Comparison of ENCODE assay signal across 13 cellular contexts in genomic region chr22:47129902-47130301, GRCh38.
A peak's percentile ranks its signal among the peaks of the same experiment; 100 is the strongest.
DNase-seq lines count a peak whose midpoint lies in the region; ATAC-seq and TF ChIP-seq lines count a peak whose summit lies in the region.
"Had no signal": no experiment of that assay in that cellular context is flagged by ENCODE, and none has a peak within 500 bp of the region (broad histone marks: within the 10 kb centered on the region; RNA-seq: fewer than 3 reads in every experiment).

No MANE protein-coding gene starts in this region.

- H3K27ac Mint-ChIP-seq in central memory CD8-positive, alpha-beta T cell (ENCODE audit: low read depth): peak overlapping the region; percentile 46

- DNase-seq in activated CD4-positive, CD25-positive, alpha-beta regulatory T cell (lab: John Stamatoyannopoulos, UW): no peak
- DNase-seq in NOMO-1 (lab: John Stamatoyannopoulos, UW; ENCODE audit: unreplicated experiment in 2 of 2) (peak; percentile 60 to 71), spleen (peak; percentile 63)
- DNase-seq in central memory CD8-positive, alpha-beta T cell (ENCODE audit: low spot score in 2 of 2): no peak
- DNase-seq: naive B cell, NCI-H226, uterus had no signal

- 71 to 83% (median 78%) methylated on average over 11 of the region's 11 CpGs for WGBS in spleen, 5 donors

- peaks cover 6% of the 10 kb centered on the region for H3K36me3 Mint-ChIP-seq in central memory CD8-positive, alpha-beta T cell (ENCODE audit: insufficient read depth)
- H3K36me3 Mint-ChIP-seq: naive B cell had no signal

- peak; percentile 38 to 45 for ATAC-seq in activated CD4-positive, CD25-positive, alpha-beta regulatory T cell treated with anti-CD3 and anti-CD28 coated beads, Interleukin-2, amount 50 U/mL, for 24 hours
- ATAC-seq in central memory CD8-positive, alpha-beta T cell (replicated peaks; ENCODE audit: extremely low read depth, poor library complexity, severe bottlenecking): no peak
- ATAC-seq in HG02938 (IDR thresholded peaks at IDR 0.05; ENCODE audit: unreplicated experiment): no peak
- no peak for ATAC-seq in HG03439 (IDR thresholded peaks at IDR 0.05; ENCODE audit: unreplicated experiment)
- no peak for ATAC-seq in HG02885 (IDR thresholded peaks at IDR 0.05; ENCODE audit: poor library complexity, unreplicated experiment)

- no peak overlapping the region for H3K4me3 ChIP-seq in spleen
- H3K4me3 ChIP-seq: cardiac muscle cell, heart left ventricle, uterus had no signal

- no peak overlapping the region for H3K4me3 Mint-ChIP-seq in central memory CD8-positive, alpha-beta T cell
- H3K4me3 Mint-ChIP-seq: naive B cell had no signal

- H3K27me3 Mint-ChIP-seq in central memory CD8-positive, alpha-beta T cell: no peaks in the 10 kb centered on the region
- H3K27me3 Mint-ChIP-seq: naive B cell had no signal

- H3K4me1 Mint-ChIP-seq in central memory CD8-positive, alpha-beta T cell: peaks cover 7% of the 10 kb centered on the region

- H3K36me3 ChIP-seq in spleen: peaks cover 0 to 49% (median 0%) of the 10 kb centered on the region in 6 donors
- H3K36me3 ChIP-seq: cardiac muscle cell, heart left ventricle, uterus had no signal

- no peaks in the 10 kb centered on the region for H3K9me3 Mint-ChIP-seq in central memory CD8-positive, alpha-beta T cell
- H3K9me3 Mint-ChIP-seq: naive B cell had no signal

- H3K4me1 ChIP-seq in spleen: no peaks in the 10 kb centered on the region
- H3K4me1 ChIP-seq: heart left ventricle, uterus had no signal

- no peak for TF ChIP-seq POLR2A in spleen (IDR thresholded peaks at IDR 0.05)

- H3K9me3 ChIP-seq in spleen: no peaks in the 10 kb centered on the region
- H3K9me3 ChIP-seq: heart left ventricle, uterus had no signal

- no peak for TF ChIP-seq CTCF in spleen (IDR thresholded peaks at IDR 0.05 in 8 of 11, conservative IDR thresholded peaks at IDR 0.05 in 3 of 11)

- no peak overlapping the region for H3K27ac ChIP-seq in spleen
- H3K27ac ChIP-seq: cardiac muscle cell, heart left ventricle, uterus had no signal

- H3K27me3 ChIP-seq in spleen (replicated peaks in 1 of 7): no peaks in the 10 kb centered on the region
- H3K27me3 ChIP-seq: cardiac muscle cell, heart left ventricle, uterus had no signal

- intact Hi-C loops in spleen (cut with DNase I; ENCODE audit: low total_unique reads): no loop called here

Comparison
In these comparisons a context has a peak if more than half of its experiments do, and no peak if none do; other contexts are left out.
1. ATAC-seq: peak in activated CD4-positive, CD25-positive, alpha-beta regulatory T cell treated with anti-CD3 and anti-CD28 coated beads, Interleukin-2, amount 50 U/mL, for 24 hours (2 of 2); none in central memory CD8-positive, alpha-beta T cell (single experiment), HG02938 (single experiment), HG03439 (single experiment) and HG02885 (single experiment).
2. DNase-seq: peak in NOMO-1 (2 of 2) and spleen (single experiment); none in activated CD4-positive, CD25-positive, alpha-beta regulatory T cell (0 of 4) and central memory CD8-positive, alpha-beta T cell (0 of 2).